ENCODE assay signal across 8 cellular contexts in genomic region chr12:103771466-103771865, GRCh38.
DNase-seq lines count a peak whose midpoint lies in the region; ATAC-seq and TF ChIP-seq lines count a peak whose summit lies in the region.

No MANE protein-coding gene starts in this region.

- H3K36me3 Mint-ChIP-seq in effector memory CD8-positive, alpha-beta T cell (ENCODE audit: insufficient read depth), result no peaks in the 10 kb centered on the region
- peaks cover 17% of the 10 kb centered on the region for H3K36me3 Mint-ChIP-seq in CD4-positive, alpha-beta T cell (ENCODE audit: low read depth)

- in situ Hi-C loops in astrocyte of the spinal cord (cut with HindIII; ENCODE audit: low sequenced_read_pairs), result no loop called here

- intact Hi-C loops in vagina (cut with DNase I), result no loop called here
- intact Hi-C loops in CD4-positive, alpha-beta T cell (cut with DNase I, micrococcal nuclease), result no loop called here

- ATAC-seq in effector memory CD8-positive, alpha-beta T cell (replicated peaks), result no peak
- no peak for ATAC-seq in CD4-positive, alpha-beta T cell (ENCODE audit: poor library complexity)
- no peak for ATAC-seq in HG02763 (IDR thresholded peaks at IDR 0.05; ENCODE audit: unreplicated experiment)

- no peak overlapping the region for H3K4me3 Mint-ChIP-seq in effector memory CD8-positive, alpha-beta T cell
- no peak overlapping the region for H3K4me3 Mint-ChIP-seq in CD4-positive, alpha-beta T cell

- H3K4me3 ChIP-seq in HEK293 (ENCODE audit: low read depth, low read length) (no peak overlapping the region), astrocyte of the spinal cord (ENCODE audit: low read depth, low read length) (no peak overlapping the region), vagina (no peak overlapping the region)

- POLR2A ChIA-PET in HEK293 (lab: Yijun Ruan, JAX), result interaction anchor here (1.1 kb wide), 1 partner anchor 63 kb away, joined by 3 read pairs; no protein-coding TSS in a partner anchor
- POLR2A ChIA-PET in CD4-positive, alpha-beta T cell (lab: Charles Lee), result interaction anchor here (0.6 kb wide), 1 partner anchor 68 kb away, joined by 3 read pairs; no protein-coding TSS in a partner anchor

- H3K9me3 ChIP-seq in HEK293 (ENCODE audit: control insufficient read depth, insufficient read depth, low read depth, low read length) (no peaks in the 10 kb centered on the region), vagina (no peaks in the 10 kb centered on the region)
- H3K9me3 ChIP-seq in CD4-positive, alpha-beta T cell (ENCODE audit: control insufficient read depth, low read length), result no peaks in the 10 kb centered on the region

- CTCF ChIA-PET in HEK293 (lab: Yijun Ruan, JAX), result interaction anchor here (0.6 to 4.9 kb wide), 15 partner anchors 9 to 338 kb away, joined by 3 to 43 read pairs (median 5); no protein-coding TSS in a partner anchor
- CTCF ChIA-PET in CD4-positive, alpha-beta T cell (lab: Charles Lee), result no interaction called here

- H3K4me1 ChIP-seq in HEK293 (ENCODE audit: control insufficient read depth, insufficient read depth, low read length), result peaks cover 2% of the 10 kb centered on the region; the same call in 1 of the 2 replicates
- H3K4me1 ChIP-seq in vagina, result no peaks in the 10 kb centered on the region

- TF ChIP-seq CTCF in C4-2B (conservative IDR thresholded peaks at IDR 0.05), result peak; percentile 47
- TF ChIP-seq CTCF in HEK293 (tag by site-specific recombination; IDR thresholded peaks at IDR 0.05), result peak; percentile 71
- TF ChIP-seq CTCF in astrocyte of the spinal cord (IDR thresholded peaks at IDR 0.05; ENCODE audit: low read depth, low read length), result peak; percentile 66
- TF ChIP-seq CTCF in vagina (IDR thresholded peaks at IDR 0.05), result peak in 2 of 3 experiments; percentile 17 to 45
- no peak for TF ChIP-seq CTCF in CD4-positive, alpha-beta T cell (IDR thresholded peaks at IDR 0.05)

- no peak for TF ChIP-seq POLR2A in vagina (IDR thresholded peaks at IDR 0.05)

- H3K27ac ChIP-seq in C4-2B (no peak overlapping the region), HEK293 (ENCODE audit: extremely low read depth, low read depth, low read length) (no peak overlapping the region), vagina (no peak overlapping the region)
- no peak overlapping the region for H3K27ac ChIP-seq in CD4-positive, alpha-beta T cell (ENCODE audit: low read depth, low read length)

- H3K36me3 ChIP-seq in HEK293 (ENCODE audit: control insufficient read depth in 2 of 2, insufficient read depth in 1 of 2, low read length in 2 of 2) (peaks cover 0 to 27% of the 10 kb centered on the region in 2 experiments; a peak in 2 of 3 replicates), vagina (peaks cover 0 to 13% of the 10 kb centered on the region in 2 donors)

- H3K27ac Mint-ChIP-seq in effector memory CD8-positive, alpha-beta T cell, result peak overlapping the region in 1 of 2 donors; percentile 41
- H3K27ac Mint-ChIP-seq in CD4-positive, alpha-beta T cell, result no peak overlapping the region

- no peaks in the 10 kb centered on the region for H3K27me3 Mint-ChIP-seq in effector memory CD8-positive, alpha-beta T cell
- H3K27me3 Mint-ChIP-seq in CD4-positive, alpha-beta T cell, result no peaks in the 10 kb centered on the region

- no peaks in the 10 kb centered on the region for H3K9me3 Mint-ChIP-seq in effector memory CD8-positive, alpha-beta T cell
- H3K9me3 Mint-ChIP-seq in CD4-positive, alpha-beta T cell, result no peaks in the 10 kb centered on the region

- no peaks in the 10 kb centered on the region for H3K27me3 ChIP-seq in vagina
- H3K27me3 ChIP-seq in CD4-positive, alpha-beta T cell (ENCODE audit: control insufficient read depth, insufficient read depth, low read length), result no peaks in the 10 kb centered on the region

- DNase-seq in astrocyte of the spinal cord (ENCODE audit: low read depth, low spot score) (peak; percentile 35), kidney glomerular epithelial cell (lab: John Stamatoyannopoulos, UW) (peak; percentile 8), vagina (ENCODE audit: extremely low spot score in 2 of 2) (no peak)
- no peak for DNase-seq in effector memory CD8-positive, alpha-beta T cell
- DNase-seq in CD4-positive, alpha-beta T cell, result no peak

- no peaks in the 10 kb centered on the region for H3K4me1 Mint-ChIP-seq in effector memory CD8-positive, alpha-beta T cell (ENCODE audit: low read depth in 2 of 2)
- H3K4me1 Mint-ChIP-seq in CD4-positive, alpha-beta T cell (ENCODE audit: low read depth), result no peaks in the 10 kb centered on the region

TF ChIP-seq in HEK293, 187 proteins besides CTCF, POLR2A, EP300 and RAD21:
- no peak for TF ChIP-seq ZSCAN4 (tag by site-specific recombination; IDR thresholded peaks at IDR 0.05)
- peak; percentile 59 for TF ChIP-seq ZNF654 (tag by site-specific recombination; IDR thresholded peaks at IDR 0.05; ENCODE audit: low read depth)
- TF ChIP-seq ZNF449 (tag by site-specific recombination; IDR thresholded peaks at IDR 0.05), result no peak
- TF ChIP-seq ZFP37 (tag by site-specific recombination; IDR thresholded peaks at IDR 0.05), result no peak
- no peak for TF ChIP-seq ZNF366 (tag by site-specific recombination; conservative IDR thresholded peaks at IDR 0.05)
- no peak for TF ChIP-seq ZBTB21 (tag by site-specific recombination; IDR thresholded peaks at IDR 0.05)

Comparison
In these comparisons a context has a peak if more than half of its experiments do, and no peak if none do; other contexts are left out.
1. DNase-seq: peak in astrocyte of the spinal cord (single experiment) and kidney glomerular epithelial cell (single experiment); none in vagina (0 of 2), effector memory CD8-positive, alpha-beta T cell (0 of 3) and CD4-positive, alpha-beta T cell (0 of 10).